Comparison of ENCODE assay signal across 1 cellular context in genomic region chr1:54406339-54407181, GRCh38.
TF ChIP-seq lines count a peak whose summit lies in the region.

SSBP3 (minus strand) TSS chr1:54406394.

TF ChIP-seq in K562, 482 proteins besides CTCF, POLR2A, EP300 and RAD21 (continued from another document and continues in another):
- TF ChIP-seq L3MBTL2 (IDR thresholded peaks at IDR 0.05) = peak; percentile 46; the same call in 1 of the 2 replicates
- TF ChIP-seq TAF1 (IDR thresholded peaks at IDR 0.05; ENCODE audit: control insufficient read depth, extremely low read depth, insufficient read depth, low read length, severe bottlenecking) = peak; percentile 64
- no peak for TF ChIP-seq CCAR2 (IDR thresholded peaks at IDR 0.05; ENCODE audit: low read depth, low read length)
- TF ChIP-seq KDM5B (IDR thresholded peaks at IDR 0.05; ENCODE audit: insufficient replicate concordance, low read depth, low read length) = peak; percentile 52
- no peak for TF ChIP-seq SIRT6 (IDR thresholded peaks at IDR 0.05; ENCODE audit: low read depth, low read length)
- TF ChIP-seq ZFX (CRISPR knock-in tag; IDR thresholded peaks at IDR 0.05) = peak; percentile 50; the same call in 1 of the 2 replicates
- no peak for TF ChIP-seq ZNF212 (CRISPR knock-in tag; IDR thresholded peaks at IDR 0.05)
- TF ChIP-seq, protein P1, sequence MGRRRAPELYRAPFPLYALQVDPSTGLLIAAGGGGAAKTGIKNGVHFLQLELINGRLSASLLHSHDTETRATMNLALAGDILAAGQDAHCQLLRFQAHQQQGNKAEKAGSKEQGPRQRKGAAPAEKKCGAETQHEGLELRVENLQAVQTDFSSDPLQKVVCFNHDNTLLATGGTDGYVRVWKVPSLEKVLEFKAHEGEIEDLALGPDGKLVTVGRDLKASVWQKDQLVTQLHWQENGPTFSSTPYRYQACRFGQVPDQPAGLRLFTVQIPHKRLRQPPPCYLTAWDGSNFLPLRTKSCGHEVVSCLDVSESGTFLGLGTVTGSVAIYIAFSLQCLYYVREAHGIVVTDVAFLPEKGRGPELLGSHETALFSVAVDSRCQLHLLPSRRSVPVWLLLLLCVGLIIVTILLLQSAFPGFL (CRISPR knock-in tag; IDR thresholded peaks at IDR 0.05) = no peak
- 0 out of 2 replicates have a peak, but pooled peaks have one; percentile 18 for TF ChIP-seq HNRNPL (IDR thresholded peaks at IDR 0.05; ENCODE audit: low read depth, low read length)
- peak; percentile 61 for TF ChIP-seq POLR2B (IDR thresholded peaks at IDR 0.05; ENCODE audit: low read depth, partially characterized antibody)
- TF ChIP-seq TRIM28 (IDR thresholded peaks at IDR 0.05) = no peak
- TF ChIP-seq POLR2AphosphoS5 (IDR thresholded peaks at IDR 0.05; ENCODE audit: control insufficient read depth, insufficient read depth, low read depth, low read length) = no peak; the same call in 1 of the 2 replicates
- no peak for TF ChIP-seq OTX1 (CRISPR knock-in tag; IDR thresholded peaks at IDR 0.05)
- no peak for TF ChIP-seq ZNF584 (CRISPR knock-in tag; IDR thresholded peaks at IDR 0.05; ENCODE audit: low read depth)
- peak; percentile 42 for TF ChIP-seq MEIS2 (IDR thresholded peaks at IDR 0.05; ENCODE audit: partially characterized antibody)
- no peak for TF ChIP-seq HNRNPUL1 (IDR thresholded peaks at IDR 0.05; ENCODE audit: low read length)
- TF ChIP-seq ZBTB1 (CRISPR knock-in tag; IDR thresholded peaks at IDR 0.05; ENCODE audit: borderline replicate concordance, low read depth) = no peak
- no peak for TF ChIP-seq ZNF764 (CRISPR knock-in tag; IDR thresholded peaks at IDR 0.05; ENCODE audit: low read depth)
- no peak for TF ChIP-seq MECOM (CRISPR knock-in tag; IDR thresholded peaks at IDR 0.05)
- TF ChIP-seq, protein P2, sequence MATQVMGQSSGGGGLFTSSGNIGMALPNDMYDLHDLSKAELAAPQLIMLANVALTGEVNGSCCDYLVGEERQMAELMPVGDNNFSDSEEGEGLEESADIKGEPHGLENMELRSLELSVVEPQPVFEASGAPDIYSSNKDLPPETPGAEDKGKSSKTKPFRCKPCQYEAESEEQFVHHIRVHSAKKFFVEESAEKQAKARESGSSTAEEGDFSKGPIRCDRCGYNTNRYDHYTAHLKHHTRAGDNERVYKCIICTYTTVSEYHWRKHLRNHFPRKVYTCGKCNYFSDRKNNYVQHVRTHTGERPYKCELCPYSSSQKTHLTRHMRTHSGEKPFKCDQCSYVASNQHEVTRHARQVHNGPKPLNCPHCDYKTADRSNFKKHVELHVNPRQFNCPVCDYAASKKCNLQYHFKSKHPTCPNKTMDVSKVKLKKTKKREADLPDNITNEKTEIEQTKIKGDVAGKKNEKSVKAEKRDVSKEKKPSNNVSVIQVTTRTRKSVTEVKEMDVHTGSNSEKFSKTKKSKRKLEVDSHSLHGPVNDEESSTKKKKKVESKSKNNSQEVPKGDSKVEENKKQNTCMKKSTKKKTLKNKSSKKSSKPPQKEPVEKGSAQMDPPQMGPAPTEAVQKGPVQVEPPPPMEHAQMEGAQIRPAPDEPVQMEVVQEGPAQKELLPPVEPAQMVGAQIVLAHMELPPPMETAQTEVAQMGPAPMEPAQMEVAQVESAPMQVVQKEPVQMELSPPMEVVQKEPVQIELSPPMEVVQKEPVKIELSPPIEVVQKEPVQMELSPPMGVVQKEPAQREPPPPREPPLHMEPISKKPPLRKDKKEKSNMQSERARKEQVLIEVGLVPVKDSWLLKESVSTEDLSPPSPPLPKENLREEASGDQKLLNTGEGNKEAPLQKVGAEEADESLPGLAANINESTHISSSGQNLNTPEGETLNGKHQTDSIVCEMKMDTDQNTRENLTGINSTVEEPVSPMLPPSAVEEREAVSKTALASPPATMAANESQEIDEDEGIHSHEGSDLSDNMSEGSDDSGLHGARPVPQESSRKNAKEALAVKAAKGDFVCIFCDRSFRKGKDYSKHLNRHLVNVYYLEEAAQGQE (CRISPR knock-in tag; IDR thresholded peaks at IDR 0.05; ENCODE audit: low read depth) = 0 out of 2 replicates have a peak, but pooled peaks have one; percentile 70
- TF ChIP-seq, protein P3, sequence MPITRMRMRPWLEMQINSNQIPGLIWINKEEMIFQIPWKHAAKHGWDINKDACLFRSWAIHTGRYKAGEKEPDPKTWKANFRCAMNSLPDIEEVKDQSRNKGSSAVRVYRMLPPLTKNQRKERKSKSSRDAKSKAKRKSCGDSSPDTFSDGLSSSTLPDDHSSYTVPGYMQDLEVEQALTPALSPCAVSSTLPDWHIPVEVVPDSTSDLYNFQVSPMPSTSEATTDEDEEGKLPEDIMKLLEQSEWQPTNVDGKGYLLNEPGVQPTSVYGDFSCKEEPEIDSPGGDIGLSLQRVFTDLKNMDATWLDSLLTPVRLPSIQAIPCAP (CRISPR knock-in tag; IDR thresholded peaks at IDR 0.05; ENCODE audit: borderline replicate concordance) = no peak
- TF ChIP-seq, protein P4, sequence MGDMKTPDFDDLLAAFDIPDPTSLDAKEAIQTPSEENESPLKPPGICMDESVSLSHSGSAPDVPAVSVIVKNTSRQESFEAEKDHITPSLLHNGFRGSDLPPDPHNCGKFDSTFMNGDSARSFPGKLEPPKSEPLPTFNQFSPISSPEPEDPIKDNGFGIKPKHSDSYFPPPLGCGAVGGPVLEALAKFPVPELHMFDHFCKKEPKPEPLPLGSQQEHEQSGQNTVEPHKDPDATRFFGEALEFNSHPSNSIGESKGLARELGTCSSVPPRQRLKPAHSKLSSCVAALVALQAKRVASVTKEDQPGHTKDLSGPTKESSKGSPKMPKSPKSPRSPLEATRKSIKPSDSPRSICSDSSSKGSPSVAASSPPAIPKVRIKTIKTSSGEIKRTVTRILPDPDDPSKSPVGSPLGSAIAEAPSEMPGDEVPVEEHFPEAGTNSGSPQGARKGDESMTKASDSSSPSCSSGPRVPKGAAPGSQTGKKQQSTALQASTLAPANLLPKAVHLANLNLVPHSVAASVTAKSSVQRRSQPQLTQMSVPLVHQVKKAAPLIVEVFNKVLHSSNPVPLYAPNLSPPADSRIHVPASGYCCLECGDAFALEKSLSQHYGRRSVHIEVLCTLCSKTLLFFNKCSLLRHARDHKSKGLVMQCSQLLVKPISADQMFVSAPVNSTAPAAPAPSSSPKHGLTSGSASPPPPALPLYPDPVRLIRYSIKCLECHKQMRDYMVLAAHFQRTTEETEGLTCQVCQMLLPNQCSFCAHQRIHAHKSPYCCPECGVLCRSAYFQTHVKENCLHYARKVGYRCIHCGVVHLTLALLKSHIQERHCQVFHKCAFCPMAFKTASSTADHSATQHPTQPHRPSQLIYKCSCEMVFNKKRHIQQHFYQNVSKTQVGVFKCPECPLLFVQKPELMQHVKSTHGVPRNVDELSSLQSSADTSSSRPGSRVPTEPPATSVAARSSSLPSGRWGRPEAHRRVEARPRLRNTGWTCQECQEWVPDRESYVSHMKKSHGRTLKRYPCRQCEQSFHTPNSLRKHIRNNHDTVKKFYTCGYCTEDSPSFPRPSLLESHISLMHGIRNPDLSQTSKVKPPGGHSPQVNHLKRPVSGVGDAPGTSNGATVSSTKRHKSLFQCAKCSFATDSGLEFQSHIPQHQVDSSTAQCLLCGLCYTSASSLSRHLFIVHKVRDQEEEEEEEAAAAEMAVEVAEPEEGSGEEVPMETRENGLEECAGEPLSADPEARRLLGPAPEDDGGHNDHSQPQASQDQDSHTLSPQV (IDR thresholded peaks at IDR 0.05) = no peak
- TF ChIP-seq ZNF668 (CRISPR knock-in tag; IDR thresholded peaks at IDR 0.05) = no peak
- TF ChIP-seq MXI1 (IDR thresholded peaks at IDR 0.05; ENCODE audit: low read depth, low read length) = no peak
- no peak for TF ChIP-seq ZEB2 (IDR thresholded peaks at IDR 0.05)
- no peak for TF ChIP-seq ZSCAN29 (IDR thresholded peaks at IDR 0.05)
- TF ChIP-seq SIX5 (IDR thresholded peaks at IDR 0.05; ENCODE audit: borderline replicate concordance in 1 of 2, insufficient read depth in 1 of 2, low read depth in 1 of 2, low read length in 2 of 2) = no peak
- TF ChIP-seq, protein P5, sequence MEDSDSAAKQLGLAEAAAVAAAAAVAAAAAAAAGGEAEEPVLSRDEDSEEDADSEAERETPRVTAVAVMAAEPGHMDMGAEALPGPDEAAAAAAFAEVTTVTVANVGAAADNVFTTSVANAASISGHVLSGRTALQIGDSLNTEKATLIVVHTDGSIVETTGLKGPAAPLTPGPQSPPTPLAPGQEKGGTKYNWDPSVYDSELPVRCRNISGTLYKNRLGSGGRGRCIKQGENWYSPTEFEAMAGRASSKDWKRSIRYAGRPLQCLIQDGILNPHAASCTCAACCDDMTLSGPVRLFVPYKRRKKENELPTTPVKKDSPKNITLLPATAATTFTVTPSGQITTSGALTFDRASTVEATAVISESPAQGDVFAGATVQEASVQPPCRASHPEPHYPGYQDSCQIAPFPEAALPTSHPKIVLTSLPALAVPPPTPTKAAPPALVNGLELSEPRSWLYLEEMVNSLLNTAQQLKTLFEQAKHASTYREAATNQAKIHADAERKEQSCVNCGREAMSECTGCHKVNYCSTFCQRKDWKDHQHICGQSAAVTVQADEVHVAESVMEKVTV (CRISPR knock-in tag; IDR thresholded peaks at IDR 0.05) = no peak
- no peak for TF ChIP-seq ZNF280B (CRISPR knock-in tag; IDR thresholded peaks at IDR 0.05)
- peak; percentile 99 for TF ChIP-seq GATAD2A (IDR thresholded peaks at IDR 0.05)
- no peak for TF ChIP-seq NR2C2 (CRISPR knock-in tag; IDR thresholded peaks at IDR 0.05)
- no peak for TF ChIP-seq NR2C2 (tag; IDR thresholded peaks at IDR 0.05)
- no peak for TF ChIP-seq TGIF2 (CRISPR knock-in tag; IDR thresholded peaks at IDR 0.05)
- TF ChIP-seq, protein P6, sequence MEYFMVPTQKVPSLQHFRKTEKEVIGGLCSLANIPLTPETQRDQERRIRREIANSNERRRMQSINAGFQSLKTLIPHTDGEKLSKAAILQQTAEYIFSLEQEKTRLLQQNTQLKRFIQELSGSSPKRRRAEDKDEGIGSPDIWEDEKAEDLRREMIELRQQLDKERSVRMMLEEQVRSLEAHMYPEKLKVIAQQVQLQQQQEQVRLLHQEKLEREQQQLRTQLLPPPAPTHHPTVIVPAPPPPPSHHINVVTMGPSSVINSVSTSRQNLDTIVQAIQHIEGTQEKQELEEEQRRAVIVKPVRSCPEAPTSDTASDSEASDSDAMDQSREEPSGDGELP (CRISPR knock-in tag; IDR thresholded peaks at IDR 0.05; ENCODE audit: borderline replicate concordance) = no peak
- no peak for TF ChIP-seq ZNF408 (CRISPR knock-in tag; IDR thresholded peaks at IDR 0.05; ENCODE audit: low read depth)
- TF ChIP-seq ELF4 (CRISPR knock-in tag; IDR thresholded peaks at IDR 0.05) = no peak
- no peak for TF ChIP-seq NR4A1 (CRISPR knock-in tag; IDR thresholded peaks at IDR 0.05)
- 0 out of 2 replicates have a peak, but pooled peaks have one; percentile 23 for TF ChIP-seq NR4A1 (tag; IDR thresholded peaks at IDR 0.05)
- no peak for TF ChIP-seq ZNF232 (CRISPR knock-in tag; IDR thresholded peaks at IDR 0.05)
- TF ChIP-seq EGR1 (conservative IDR thresholded peaks at IDR 0.05) = peak; percentile 96
- no peak for TF ChIP-seq STAT5B (CRISPR knock-in tag; IDR thresholded peaks at IDR 0.05)
- TF ChIP-seq STAG1 (CRISPR knock-in tag; IDR thresholded peaks at IDR 0.05; ENCODE audit: borderline replicate concordance) = no peak; the same call in 1 of the 2 replicates
- no peak for TF ChIP-seq ZNF384 (IDR thresholded peaks at IDR 0.05; ENCODE audit: low read depth, low read length)
- TF ChIP-seq, protein P7, sequence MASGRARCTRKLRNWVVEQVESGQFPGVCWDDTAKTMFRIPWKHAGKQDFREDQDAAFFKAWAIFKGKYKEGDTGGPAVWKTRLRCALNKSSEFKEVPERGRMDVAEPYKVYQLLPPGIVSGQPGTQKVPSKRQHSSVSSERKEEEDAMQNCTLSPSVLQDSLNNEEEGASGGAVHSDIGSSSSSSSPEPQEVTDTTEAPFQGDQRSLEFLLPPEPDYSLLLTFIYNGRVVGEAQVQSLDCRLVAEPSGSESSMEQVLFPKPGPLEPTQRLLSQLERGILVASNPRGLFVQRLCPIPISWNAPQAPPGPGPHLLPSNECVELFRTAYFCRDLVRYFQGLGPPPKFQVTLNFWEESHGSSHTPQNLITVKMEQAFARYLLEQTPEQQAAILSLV (tag; IDR thresholded peaks at IDR 0.05) = no peak
- no peak for TF ChIP-seq SNIP1 (IDR thresholded peaks at IDR 0.05; ENCODE audit: low read depth)
- no peak for TF ChIP-seq ARHGAP35 (IDR thresholded peaks at IDR 0.05; ENCODE audit: partially characterized antibody)
- peak; percentile 74 for TF ChIP-seq HNRNPK (IDR thresholded peaks at IDR 0.05; ENCODE audit: low read depth, low read length, poor library complexity, severe bottlenecking)
- no peak for TF ChIP-seq NFXL1 (CRISPR knock-in tag; IDR thresholded peaks at IDR 0.05)
- TF ChIP-seq ZNF41 (CRISPR knock-in tag; conservative IDR thresholded peaks at IDR 0.05) = no peak
- no peak for TF ChIP-seq ZKSCAN1 (IDR thresholded peaks at IDR 0.05; ENCODE audit: low read depth, low read length)
- TF ChIP-seq NFE2L1 (tag; IDR thresholded peaks at IDR 0.05; ENCODE audit: borderline replicate concordance, low read depth) = no peak
- peak; percentile 52; the same call in 1 of the 2 replicates for TF ChIP-seq MTA1 (IDR thresholded peaks at IDR 0.05; ENCODE audit: borderline replicate concordance)
- no peak for TF ChIP-seq SMARCE1 (IDR thresholded peaks at IDR 0.05)
- TF ChIP-seq CREB1 (IDR thresholded peaks at IDR 0.05) = peak; percentile 29; the same call in 1 of the 2 replicates
- TF ChIP-seq CREB1 (CRISPR knock-in tag; IDR thresholded peaks at IDR 0.05) = no peak
